In the genomic region with DNA sequence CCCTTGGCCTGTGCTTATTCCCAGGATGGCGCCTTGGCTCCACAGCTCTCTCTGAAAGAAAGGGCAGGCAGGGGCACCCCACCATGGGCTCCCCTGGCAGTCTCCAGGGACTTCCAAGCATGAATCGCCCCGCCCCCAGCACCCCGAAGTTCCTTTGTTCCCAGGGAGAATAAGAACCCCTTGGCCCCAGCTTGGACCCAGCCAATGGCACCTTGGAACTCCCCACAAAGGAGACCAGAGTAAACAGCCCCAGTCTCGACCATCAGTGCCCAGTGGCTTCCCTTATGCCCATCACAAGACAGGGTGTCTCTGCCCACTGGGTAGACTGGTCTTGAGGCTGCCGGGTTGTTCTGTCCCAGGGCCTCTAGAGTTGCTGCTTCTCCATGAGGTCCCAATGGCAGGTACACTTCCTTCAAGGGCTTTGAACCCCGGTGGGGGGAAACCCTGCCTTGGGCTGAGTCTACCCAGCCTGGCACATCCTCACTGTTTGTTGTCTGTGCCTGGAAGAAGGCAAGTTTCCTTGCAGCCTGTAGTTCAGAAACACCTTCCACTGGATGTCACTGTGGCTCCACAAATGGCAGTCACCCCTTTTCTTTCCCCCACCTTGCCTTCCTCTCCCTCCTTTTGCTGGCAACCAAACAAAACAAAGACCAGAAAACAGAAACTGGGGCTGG, we compare ENCODE assay signal across 17 cellular contexts.
"Had no signal": no experiment of that assay in that cellular context is flagged by ENCODE, and none has a peak within 500 bp of the region (broad histone marks: within the 10 kb centered on the region; RNA-seq: fewer than 3 reads in every experiment).

No MANE protein-coding gene starts in this region.

- H3K9me3 Mint-ChIP-seq: activated naive CD8-positive, alpha-beta T cell treated with anti-CD3 and anti-CD28 coated beads for 36 hours; activated T-helper 2 cell treated with anti-CD3 and anti-CD28 coated beads, Interferon-gamma antibody, Interleukin-2, Interleukin-4, amounts not matched to agents 10 μg/mL and 5 μg/mL and 100 μg/mL, durations not matched to agents 14 hours and 24 hours and 36 hours; natural killer cell; WTC11 had no signal

- H3K27me3 Mint-ChIP-seq: activated naive CD8-positive, alpha-beta T cell treated with anti-CD3 and anti-CD28 coated beads for 36 hours had no signal

- H3K4me3 ChIP-seq: dorsolateral prefrontal cortex, esophagus squamous epithelium, prostate gland, transverse colon had no signal

- H3K9me3 ChIP-seq: esophagus squamous epithelium, prostate gland, transverse colon had no signal

- H3K36me3 Mint-ChIP-seq: natural killer cell had no signal

- H3K4me1 ChIP-seq: prostate gland had no signal

- H3K36me3 ChIP-seq: brain microvascular endothelial cell, esophagus squamous epithelium, prostate gland, transverse colon had no signal

- ATAC-seq: left colon, natural killer cell, sciatic nerve, WTC11 had no signal

- DNase-seq: activated naive CD8-positive, alpha-beta T cell treated with anti-CD3 and anti-CD28 coated beads for 36 hours; brain microvascular endothelial cell; esophagus squamous epithelium; foreskin fibroblast; left colon; mammary epithelial cell; natural killer cell; occipital lobe; stimulated activated CD4-positive, alpha-beta T cell treated with anti-CD3 and anti-CD28 coated beads, Interleukin-12 subunit alpha, Interleukin-12 subunit beta, amount 100 ng/mL, for 4 hours; stimulated activated naive CD4-positive, alpha-beta T cell; substantia nigra; transverse colon had no signal

- H3K4me3 Mint-ChIP-seq: activated naive CD8-positive, alpha-beta T cell treated with anti-CD3 and anti-CD28 coated beads for 36 hours; natural killer cell; WTC11 had no signal

- H3K27me3 ChIP-seq: brain microvascular endothelial cell, esophagus squamous epithelium, transverse colon had no signal

- H3K27ac Mint-ChIP-seq: activated naive CD8-positive, alpha-beta T cell treated with anti-CD3 and anti-CD28 coated beads for 36 hours; activated T-helper 2 cell treated with anti-CD3 and anti-CD28 coated beads, Interferon-gamma antibody, Interleukin-2, Interleukin-4, amounts not matched to agents 10 μg/mL and 5 μg/mL and 100 μg/mL, durations not matched to agents 14 hours and 24 hours and 36 hours; natural killer cell; WTC11 had no signal

- H3K27ac ChIP-seq: brain microvascular endothelial cell, esophagus squamous epithelium, prostate gland, transverse colon had no signal
